ENCODE assay signal across 24 cellular contexts in genomic region chr3:36201546-36201945, GRCh38.
DNase-seq lines count a peak whose midpoint lies in the region; ATAC-seq and TF ChIP-seq lines count a peak whose summit lies in the region.
"Had no signal": no experiment of that assay in that cellular context is flagged by ENCODE, and none has a peak within 500 bp of the region (broad histone marks: within the 10 kb centered on the region; RNA-seq: fewer than 3 reads in every experiment).

No MANE protein-coding gene starts in this region.

- H3K9me3 Mint-ChIP-seq in GM23338: no peaks in the 10 kb centered on the region
- H3K9me3 Mint-ChIP-seq: activated CD4-positive, alpha-beta T cell treated with anti-CD3 and anti-CD28 coated beads, Interleukin-2, amount 10 ng/mL, durations not matched to agents 24 days and 14 days; activated naive CD4-positive, alpha-beta T cell treated with anti-CD3 and anti-CD28 coated beads, Interleukin-2, amount 50 U/mL, for 72 hours had no signal

- H3K27ac Mint-ChIP-seq in GM23338: no peak overlapping the region
- H3K27ac Mint-ChIP-seq: activated CD4-positive, alpha-beta T cell treated with anti-CD3 and anti-CD28 coated beads, Interleukin-2, amount 10 ng/mL, durations not matched to agents 24 days and 14 days; activated naive CD4-positive, alpha-beta T cell treated with anti-CD3 and anti-CD28 coated beads, Interleukin-2, amount 50 U/mL, for 72 hours had no signal

- no peaks in the 10 kb centered on the region for H3F3A ChIP-seq in GM23338 (replicated peaks; ENCODE audit: low read depth)

- H3K4me1 ChIP-seq in GM23338 (ENCODE audit: insufficient read depth): peaks cover 7% of the 10 kb centered on the region; the same call in 1 of the 2 replicates
- H3K4me1 ChIP-seq: breast epithelium, tibial nerve had no signal

- peak overlapping the region; percentile 61; the same call in 1 of the 2 replicates for H2AFZ ChIP-seq in GM23338
- H2AFZ ChIP-seq: GM23248 had no signal

- no peaks in the 10 kb centered on the region for H3K27me3 ChIP-seq in GM23338 (ENCODE audit: insufficient read depth)
- H3K27me3 ChIP-seq: breast epithelium, tibial nerve had no signal

- peaks cover 17% of the 10 kb centered on the region for H3K4me1 Mint-ChIP-seq in GM23338
- H3K4me1 Mint-ChIP-seq: activated CD4-positive, alpha-beta T cell treated with anti-CD3 and anti-CD28 coated beads, Interleukin-2, amount 10 ng/mL, durations not matched to agents 24 days and 14 days had no signal

- no peak; the same call in 1 of the 3 replicates for ATAC-seq in GM23338
- ATAC-seq in HG02885 (IDR thresholded peaks at IDR 0.05; ENCODE audit: poor library complexity, unreplicated experiment): no peak
- ATAC-seq: activated naive CD4-positive, alpha-beta T cell treated with anti-CD3 and anti-CD28 coated beads, Interleukin-2, amount 50 U/mL, for 72 hours; Panc1 had no signal

- no peak overlapping the region for H3K27ac ChIP-seq in GM23338 (ENCODE audit: low read depth)
- H3K27ac ChIP-seq: breast epithelium, C4-2B, GM23248, tibial nerve had no signal

- H3K79me2 ChIP-seq in GM23338 (replicated peaks; ENCODE audit: insufficient read depth): no peaks in the 10 kb centered on the region

- DNase-seq in GM23338 (ENCODE audit: low spot score): peak; percentile 21
- peak; percentile 73 for DNase-seq in NCI-H2029 treated with DMSO at 0.1 percent for 48 hours (lab: John Stamatoyannopoulos, UW)
- DNase-seq in SK-N-DZ (ENCODE audit: low spot score): peak; percentile 64
- peak; percentile 71 for DNase-seq in left kidney (ENCODE audit: low read depth, low spot score)
- no peak for DNase-seq in AG20443 (ENCODE audit: low spot score)
- DNase-seq in EL: no peak
- DNase-seq: activated CD4-positive, alpha-beta T cell treated with anti-CD3 and anti-CD28 coated beads, Interleukin-2, amount 10 ng/mL, durations not matched to agents 24 days and 14 days; activated CD8-positive, alpha-beta memory T cell treated with anti-CD3 and anti-CD28 coated beads for 24 hours; activated effector memory CD4-positive, alpha-beta T cell treated with Interleukin-2 at 50 U/mL for 16 hours; activated T-cell treated with anti-CD3 and anti-CD28 coated beads, Interleukin-2, amount 50 U/mL, for 1 hour; COR-L47; foreskin melanocyte; GM23248; NCI-H1048; NCI-H1930; SHP77 treated with DMSO at 0.1 percent for 48 hours; stimulated activated CD4-positive, alpha-beta T cell treated with anti-CD3 and anti-CD28 coated beads, Interleukin-4, amount 100 ng/mL, for 24 hours; SW 1271 had no signal

- peaks cover 2% of the 10 kb centered on the region for H3K27me3 Mint-ChIP-seq in GM23338 (ENCODE audit: insufficient read depth, low read depth, poor library complexity)
- H3K27me3 Mint-ChIP-seq: activated CD4-positive, alpha-beta T cell treated with anti-CD3 and anti-CD28 coated beads, Interleukin-2, amount 10 ng/mL, durations not matched to agents 24 days and 14 days had no signal

- no peak for TF ChIP-seq CTCF in GM23338 (conservative IDR thresholded peaks at IDR 0.05; ENCODE audit: low read depth in 2 of 2)

- no peaks in the 10 kb centered on the region for H4K20me1 ChIP-seq in GM23338 (replicated peaks; ENCODE audit: insufficient read depth)

- H3K4me3 Mint-ChIP-seq in GM23338: no peak overlapping the region
- H3K4me3 Mint-ChIP-seq: activated CD4-positive, alpha-beta T cell treated with anti-CD3 and anti-CD28 coated beads, Interleukin-2, amount 10 ng/mL, durations not matched to agents 24 days and 14 days had no signal

- no peak overlapping the region for H3K4me3 ChIP-seq in GM23338
- H3K4me3 ChIP-seq: breast epithelium, GM23248, tibial nerve had no signal

- peak overlapping the region; percentile 11; the same call in 1 of the 2 replicates for H3K4me2 ChIP-seq in GM23338

- H3K9me2 ChIP-seq in GM23338 (ENCODE audit: insufficient read depth): peaks cover 10% of the 10 kb centered on the region; the same call in 1 of the 2 replicates

- no peaks in the 10 kb centered on the region for H3K36me3 ChIP-seq in GM23338 (ENCODE audit: insufficient read depth)
- H3K36me3 ChIP-seq: breast epithelium, tibial nerve had no signal

- no peaks in the 10 kb centered on the region for H3K36me3 Mint-ChIP-seq in GM23338 (ENCODE audit: low read depth)
- H3K36me3 Mint-ChIP-seq: activated naive CD4-positive, alpha-beta T cell treated with anti-CD3 and anti-CD28 coated beads, Interleukin-2, amount 50 U/mL, for 72 hours had no signal

TF ChIP-seq in GM23338, 12 proteins besides CTCF, POLR2A, EP300 and RAD21:
- TF ChIP-seq CREB1 (CRISPR knock-in tag; IDR thresholded peaks at IDR 0.05; ENCODE audit: low read depth): no peak
- no peak for TF ChIP-seq STAT1 (IDR thresholded peaks at IDR 0.05; ENCODE audit: unreplicated experiment)

Comparison
In these comparisons a context has a peak if more than half of its experiments do, and no peak if none do; other contexts are left out.
1. DNase-seq: peak in GM23338 (single experiment), NCI-H2029 treated with DMSO at 0.1 percent for 48 hours (single experiment), SK-N-DZ (single experiment) and left kidney (single experiment); none in AG20443 (single experiment) and EL (single experiment).